9 cellular contexts compared by ENCODE assay signal in the genomic region with DNA sequence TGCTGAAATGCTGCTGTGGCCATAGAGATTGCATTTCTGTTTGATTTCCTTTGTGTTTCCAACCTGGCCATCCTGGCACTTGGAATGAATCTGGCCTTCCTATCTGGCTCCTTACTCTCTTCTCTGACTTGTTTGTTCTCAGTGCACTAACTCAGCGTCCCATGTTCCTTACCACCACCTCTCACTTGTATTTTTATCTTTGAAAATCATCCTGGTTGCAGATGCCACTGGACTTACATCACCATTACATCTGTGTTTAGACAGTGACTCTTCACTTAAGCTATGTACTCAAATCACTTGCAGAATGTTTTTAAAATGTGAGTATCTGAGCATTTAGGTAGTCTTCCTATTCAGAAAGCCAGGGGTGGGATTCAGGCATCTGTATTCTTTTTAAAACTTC.
A peak's percentile ranks its signal among the peaks of the same experiment; 100 is the strongest.
DNase-seq lines count a peak whose midpoint lies in the region; TF ChIP-seq lines count a peak whose summit lies in the region.
"Had no signal": no experiment of that assay in that cellular context is flagged by ENCODE, and none has a peak within 500 bp of the region (broad histone marks: within the 10 kb centered on the region; RNA-seq: fewer than 3 reads in every experiment).

No MANE protein-coding gene starts in this region.

- H3K9me3 ChIP-seq in trophoblast cell (ENCODE audit: insufficient read depth, low read depth, low read length) (no peaks in the 10 kb centered on the region), ovary (no peaks in the 10 kb centered on the region)

- H3K4me3 ChIP-seq in epithelial cell of proximal tubule (ENCODE audit: low read depth, low read length): no peak overlapping the region
- no peak overlapping the region for H3K4me3 ChIP-seq in trophoblast cell (ENCODE audit: low read depth, low read length)
- H3K4me3 ChIP-seq in ovary: no peak overlapping the region

- H2AK5ac ChIP-seq in trophoblast cell (ENCODE audit: low read length): no peak overlapping the region

- TF ChIP-seq EP300 in ovary (IDR thresholded peaks at IDR 0.05): no peak

- no peak overlapping the region for H3K4me2 ChIP-seq in trophoblast cell (ENCODE audit: low read length)

- DNase-seq in EL: peak; percentile 93
- DNase-seq in RKO (ENCODE audit: low spot score): peak; percentile 56
- peak; percentile 81 for DNase-seq in epithelial cell of proximal tubule (ENCODE audit: low read depth)
- DNase-seq in trophoblast cell: peak; percentile 83 to 95
- no peak for DNase-seq in CD1c-positive myeloid dendritic cell (ENCODE audit: extremely low spot score)
- no peak for DNase-seq in T-helper 9 cell
- DNase-seq in NCI-H146 (lab: John Stamatoyannopoulos, UW): no peak
- no peak for DNase-seq in ovary
- DNase-seq: activated naive CD4-positive, alpha-beta T cell treated with anti-CD3 and anti-CD28 coated beads, Interleukin-2, amount 10 ng/mL, durations not matched to agents 7 days and 5 days had no signal

- intact Hi-C loops in ovary (cut with DNase I): no loop called here

- no peak overlapping the region for H3K23ac ChIP-seq in trophoblast cell (ENCODE audit: low read length)

- no peaks in the 10 kb centered on the region for H3K36me3 ChIP-seq in trophoblast cell (ENCODE audit: control insufficient read depth in 1 of 2, insufficient read depth in 2 of 2, low read length in 2 of 2)
- H3K36me3 ChIP-seq in ovary: no peaks in the 10 kb centered on the region

- no peak overlapping the region for H2AFZ ChIP-seq in trophoblast cell (ENCODE audit: insufficient read depth, low read length, poor library complexity)

- H3K9ac ChIP-seq in trophoblast cell (ENCODE audit: low read length): no peak overlapping the region

- WGBS in trophoblast cell (ENCODE audit: extremely low coverage, insufficient coverage, insufficient read length): no CpG with 5 or more reads among the region's 1 CpG
- WGBS in ovary, 3 donors: 39 to 59% (median 51%) methylated on average over 1 of the region's 1 CpG

- no peak overlapping the region for H3K4ac ChIP-seq in trophoblast cell (ENCODE audit: low read depth, low read length)

- H2BK12ac ChIP-seq in trophoblast cell (ENCODE audit: low read length): no peak overlapping the region

- H3K14ac ChIP-seq in trophoblast cell (ENCODE audit: low read length): no peak overlapping the region

- no peak overlapping the region for H3K18ac ChIP-seq in trophoblast cell (ENCODE audit: low read length)

- no peak overlapping the region for H4K8ac ChIP-seq in trophoblast cell (ENCODE audit: low read depth, low read length)

- H3K27ac ChIP-seq in trophoblast cell (ENCODE audit: low read depth, low read length) (peak overlapping the region; percentile 33), ovary (no peak overlapping the region)

- no peak for TF ChIP-seq POLR2A in ovary (IDR thresholded peaks at IDR 0.05)

- peaks cover 2% of the 10 kb centered on the region for H3K79me1 ChIP-seq in trophoblast cell (ENCODE audit: low read length)

- H4K91ac ChIP-seq in trophoblast cell (ENCODE audit: low read depth, low read length): no peak overlapping the region

- no peak for TF ChIP-seq CTCF in epithelial cell of proximal tubule (conservative IDR thresholded peaks at IDR 0.05; ENCODE audit: low read depth, low read length)
- no peak for TF ChIP-seq CTCF in ovary (IDR thresholded peaks at IDR 0.05)

- H3K27me3 ChIP-seq in trophoblast cell (ENCODE audit: insufficient read depth, low read length) (no peaks in the 10 kb centered on the region), ovary (no peaks in the 10 kb centered on the region)

- H2BK120ac ChIP-seq in trophoblast cell (ENCODE audit: insufficient read depth, low read length, poor library complexity): no peak overlapping the region

- no peaks in the 10 kb centered on the region for H3K79me2 ChIP-seq in trophoblast cell (ENCODE audit: control insufficient read depth, insufficient read depth, low read length, poor library complexity)

- H2BK5ac ChIP-seq in trophoblast cell (ENCODE audit: low read depth, low read length, poor library complexity): no peak overlapping the region

- H3K4me1 ChIP-seq in trophoblast cell (ENCODE audit: control insufficient read depth in 1 of 2, insufficient read depth in 2 of 2, low read length in 2 of 2) (no peaks in the 10 kb centered on the region), ovary (ENCODE audit: insufficient read depth) (no peaks in the 10 kb centered on the region)

- H4K12ac ChIP-seq in trophoblast cell (ENCODE audit: low read depth, low read length): no peak overlapping the region

Comparison
In these comparisons a context has a peak if more than half of its experiments do, and no peak if none do; other contexts are left out.
1. DNase-seq: peak in EL (single experiment), RKO (single experiment), epithelial cell of proximal tubule (single experiment) and trophoblast cell (2 of 2); none in CD1c-positive myeloid dendritic cell (single experiment), T-helper 9 cell (single experiment), NCI-H146 (single experiment) and ovary (0 of 5).